Comparison of ENCODE assay signal across 1 cellular context in genomic region chr2:30608643-30609042, GRCh38.
TF ChIP-seq lines count a peak whose summit lies in the region.

No MANE protein-coding gene starts in this region.

TF ChIP-seq in K562, 482 proteins besides CTCF, POLR2A, EP300 and RAD21 (continued from another document):
- TF ChIP-seq HEY1 (CRISPR knock-in tag; IDR thresholded peaks at IDR 0.05; ENCODE audit: borderline replicate concordance): no peak
- no peak for TF ChIP-seq SRSF9 (IDR thresholded peaks at IDR 0.05; ENCODE audit: borderline replicate concordance, low read depth, low read length)
- TF ChIP-seq SMARCA4 (IDR thresholded peaks at IDR 0.05): peak; percentile 17; the same call in 1 of the 2 replicates
- peak; percentile 76; the same call in 1 of the 2 replicates for TF ChIP-seq BACH1 (tag; IDR thresholded peaks at IDR 0.05)
- no peak for TF ChIP-seq NR3C1 (CRISPR knock-in tag; IDR thresholded peaks at IDR 0.05)
